Comparison of ENCODE assay signal across 1 cellular context in genomic region chr17:50630524-50631194, GRCh38.
TF ChIP-seq lines count a peak whose summit lies in the region.

No MANE protein-coding gene starts in this region.

TF ChIP-seq in HepG2, 621 proteins besides CTCF, POLR2A, EP300 and RAD21 (continued from another document and continues in another):
- TF ChIP-seq REST (IDR thresholded peaks at IDR 0.05; ENCODE audit: borderline replicate concordance in 1 of 2, low read depth in 1 of 2, low read length in 2 of 2) (no peak), ZNF607 (CRISPR knock-in tag; IDR thresholded peaks at IDR 0.05; ENCODE audit: borderline replicate concordance) (0 out of 2 replicates have a peak, but pooled peaks have one; percentile 26), USF2 (IDR thresholded peaks at IDR 0.05; ENCODE audit: low read depth, low read length) (no peak), USF2 (CRISPR knock-in tag; IDR thresholded peaks at IDR 0.05; ENCODE audit: borderline replicate concordance) (no peak), BHLHE40 (IDR thresholded peaks at IDR 0.05; ENCODE audit: low read length) (no peak; the same call in 1 of the 2 replicates), ZNF609 (CRISPR knock-in tag; IDR thresholded peaks at IDR 0.05; ENCODE audit: borderline replicate concordance) (no peak), SSRP1 (CRISPR knock-in tag; IDR thresholded peaks at IDR 0.05) (0 out of 2 replicates have a peak, but pooled peaks have one; percentile 46), DBP (CRISPR knock-in tag; IDR thresholded peaks at IDR 0.05; ENCODE audit: not compliant biosample characterization) (no peak), POLR2AphosphoS2 (IDR thresholded peaks at IDR 0.05; ENCODE audit: low read depth, low read length) (no peak), GABPA (IDR thresholded peaks at IDR 0.05; ENCODE audit: low read depth, low read length) (no peak), GABPA (CRISPR knock-in tag; IDR thresholded peaks at IDR 0.05; ENCODE audit: low read depth) (no peak), GPN1 (CRISPR knock-in tag; IDR thresholded peaks at IDR 0.05; ENCODE audit: borderline replicate concordance) (no peak), ZNF317 (CRISPR knock-in tag; IDR thresholded peaks at IDR 0.05) (no peak), ZFP36L1 (CRISPR knock-in tag; IDR thresholded peaks at IDR 0.05) (no peak), STAG1 (CRISPR knock-in tag; IDR thresholded peaks at IDR 0.05) (peak; percentile 92), ZNF253 (CRISPR knock-in tag; IDR thresholded peaks at IDR 0.05; ENCODE audit: borderline replicate concordance) (no peak), AGO2 (optimal IDR thresholded peaks at IDR 0.05; ENCODE audit: low read depth, low read length) (no peak), HES4 (CRISPR knock-in tag; IDR thresholded peaks at IDR 0.05; ENCODE audit: borderline replicate concordance) (no peak), HNF4G (IDR thresholded peaks at IDR 0.05; ENCODE audit: borderline replicate concordance, low read depth, low read length) (no peak), HNF4G (CRISPR knock-in tag; IDR thresholded peaks at IDR 0.05; ENCODE audit: borderline replicate concordance, low read depth) (peak; percentile 34; the same call in 1 of the 2 replicates), ZNF468 (CRISPR knock-in tag; IDR thresholded peaks at IDR 0.05) (no peak), PBX2 (CRISPR knock-in tag; IDR thresholded peaks at IDR 0.05) (no peak), DMTF1 (CRISPR knock-in tag; IDR thresholded peaks at IDR 0.05) (no peak), FOSL2 (CRISPR knock-in tag; IDR thresholded peaks at IDR 0.05) (peak; percentile 64), DPF2 (CRISPR knock-in tag; IDR thresholded peaks at IDR 0.05; ENCODE audit: borderline replicate concordance, low read depth) (no peak), JUNB (CRISPR knock-in tag; IDR thresholded peaks at IDR 0.05; ENCODE audit: borderline replicate concordance) (no peak), ZNF274 (CRISPR knock-in tag; IDR thresholded peaks at IDR 0.05) (no peak), MBD4 (IDR thresholded peaks at IDR 0.05; ENCODE audit: borderline replicate concordance, low read length) (no peak), KAT2B (IDR thresholded peaks at IDR 0.05; ENCODE audit: borderline replicate concordance, low read depth, low read length) (no peak), ARID4A (CRISPR knock-in tag; IDR thresholded peaks at IDR 0.05; ENCODE audit: borderline replicate concordance) (0 out of 2 replicates have a peak, but pooled peaks have one; percentile 15), ZFP1 (CRISPR knock-in tag; IDR thresholded peaks at IDR 0.05) (0 out of 2 replicates have a peak, but pooled peaks have one; percentile 42), ZNF143 (CRISPR knock-in tag; IDR thresholded peaks at IDR 0.05) (no peak), SIX1 (CRISPR knock-in tag; IDR thresholded peaks at IDR 0.05; ENCODE audit: borderline replicate concordance) (no peak), ZNF644 (CRISPR knock-in tag; IDR thresholded peaks at IDR 0.05; ENCODE audit: low read depth) (0 out of 2 replicates have a peak, but pooled peaks have one; percentile 30), ZMYM3 (CRISPR knock-in tag; IDR thresholded peaks at IDR 0.05) (no peak; the same call in 1 of the 2 replicates), JUN (CRISPR knock-in tag; IDR thresholded peaks at IDR 0.05) (no peak), YY1 (IDR thresholded peaks at IDR 0.05; ENCODE audit: insufficient read depth, insufficient replicate concordance, low read depth, low read length) (peak; percentile 72), MLX (CRISPR knock-in tag; IDR thresholded peaks at IDR 0.05) (0 out of 2 replicates have a peak, but pooled peaks have one; percentile 11)
